ENCODE assay signal across 16 cellular contexts in the genomic region with DNA sequence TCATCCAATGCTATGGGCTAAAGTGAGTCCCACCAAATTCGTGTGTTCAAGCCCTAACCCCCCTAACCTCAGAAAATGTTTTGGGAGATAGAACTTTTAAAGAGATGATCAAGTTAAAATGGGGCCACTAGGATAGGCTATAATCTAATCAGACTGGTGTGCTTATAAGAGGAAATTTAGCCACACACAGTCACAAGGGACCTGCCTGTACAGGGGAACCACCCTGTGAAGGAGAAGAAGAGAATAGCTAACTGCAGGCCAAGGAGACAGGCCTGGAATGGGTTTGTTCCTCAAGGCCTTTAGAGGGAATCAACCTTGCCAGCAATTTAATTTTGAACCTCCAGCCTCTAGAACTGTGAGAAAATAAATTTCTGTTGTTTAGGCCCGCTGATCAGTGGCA. TPM values are rescaled to one million over a fixed set of nuclear protein-coding genes. Genes with fewer than 3 reads are reported as not detected.
DNase-seq lines count a peak whose midpoint lies in the region; ATAC-seq and TF ChIP-seq lines count a peak whose summit lies in the region.
"Had no signal": no experiment of that assay in that cellular context is flagged by ENCODE, and none has a peak within 500 bp of the region (broad histone marks: within the 10 kb centered on the region; RNA-seq: fewer than 3 reads in every experiment).

No MANE protein-coding gene starts in this region.

- ATAC-seq in GM21447 (IDR thresholded peaks at IDR 0.05; ENCODE audit: unreplicated experiment) (peak; percentile 41), HG03460 (IDR thresholded peaks at IDR 0.05; ENCODE audit: unreplicated experiment) (peak; percentile 51)
- peak; percentile 63 to 72 for ATAC-seq in stimulated activated naive B cell treated with anti-CD40 and anti-IgM and Interleukin-4, amounts not matched to agents 10 μg/mL and 1 μg/mL and 100 μg/mL, for 72 hours (replicated peaks)

- no peaks in the 10 kb centered on the region for H3K36me3 Mint-ChIP-seq in stimulated activated naive B cell treated with anti-CD40 and anti-IgM and Interleukin-4, amounts not matched to agents 10 μg/mL and 1 μg/mL and 100 μg/mL, for 72 hours
- H3K36me3 Mint-ChIP-seq in neural progenitor cell: no peaks in the 10 kb centered on the region

- TF ChIP-seq CTCF in epithelial cell of esophagus (IDR thresholded peaks at IDR 0.05; ENCODE audit: insufficient read depth, low read depth, low read length, missing control alignments) (no peak), neural progenitor cell (IDR thresholded peaks at IDR 0.05) (no peak)

- H3K4me1 Mint-ChIP-seq in stimulated activated naive B cell treated with anti-CD40 and anti-IgM and Interleukin-4, amounts not matched to agents 10 μg/mL and 1 μg/mL and 100 μg/mL, for 72 hours: peaks cover 20 to 36% of the 10 kb centered on the region in 2 donors
- H3K4me1 Mint-ChIP-seq in neural progenitor cell: peaks cover 16% of the 10 kb centered on the region

- H3K4me3 ChIP-seq in epithelial cell of esophagus (ENCODE audit: low read length): no peak overlapping the region
- no peak overlapping the region for H3K4me3 ChIP-seq in neural progenitor cell

- H3K9me3 Mint-ChIP-seq in stimulated activated naive B cell treated with anti-CD40 and anti-IgM and Interleukin-4, amounts not matched to agents 10 μg/mL and 1 μg/mL and 100 μg/mL, for 72 hours: no peaks in the 10 kb centered on the region
- H3K9me3 Mint-ChIP-seq in neural progenitor cell: no peaks in the 10 kb centered on the region
- H3K9me3 Mint-ChIP-seq: stimulated activated naive CD8-positive, alpha-beta T cell treated with anti-CD3 and anti-CD28 coated beads, Interleukin-15, Interleukin-2, amounts not matched to agents 100 ng/mL and 50 ng/mL, for 24 hours; T-helper 1 cell treated with Interleukin-12 subunit alpha and Interleukin-12 subunit beta and Interleukin-4 antibody, amounts not matched to agents 30 μg/mL and 1 μg/mL, for 36 hours had no signal

- peaks cover 0 to 2% of the 10 kb centered on the region in 2 donors for H3K27me3 Mint-ChIP-seq in stimulated activated naive B cell treated with anti-CD40 and anti-IgM and Interleukin-4, amounts not matched to agents 10 μg/mL and 1 μg/mL and 100 μg/mL, for 72 hours
- H3K27me3 Mint-ChIP-seq in neural progenitor cell (ENCODE audit: insufficient read depth, low read depth): peaks cover 4% of the 10 kb centered on the region
- H3K27me3 Mint-ChIP-seq: stimulated activated naive CD8-positive, alpha-beta T cell treated with anti-CD3 and anti-CD28 coated beads, Interleukin-15, Interleukin-2, amounts not matched to agents 100 ng/mL and 50 ng/mL, for 24 hours had no signal

- H4K20me1 ChIP-seq in neural progenitor cell (ENCODE audit: low read depth): no peaks in the 10 kb centered on the region

- no peaks in the 10 kb centered on the region for H3K79me2 ChIP-seq in neural progenitor cell (ENCODE audit: low read depth)

- no peak overlapping the region for H3K27ac Mint-ChIP-seq in stimulated activated naive B cell treated with anti-CD40 and anti-IgM and Interleukin-4, amounts not matched to agents 10 μg/mL and 1 μg/mL and 100 μg/mL, for 72 hours
- H3K27ac Mint-ChIP-seq in neural progenitor cell: no peak overlapping the region
- H3K27ac Mint-ChIP-seq: stimulated activated naive CD8-positive, alpha-beta T cell treated with anti-CD3 and anti-CD28 coated beads, Interleukin-15, Interleukin-2, amounts not matched to agents 100 ng/mL and 50 ng/mL, for 24 hours had no signal

- no peaks in the 10 kb centered on the region for H3K4me1 ChIP-seq in neural progenitor cell

- H3K9ac ChIP-seq in neural progenitor cell: no peak overlapping the region
- H3K9ac ChIP-seq: KMS-11 had no signal

- no peak overlapping the region for H2AFZ ChIP-seq in neural progenitor cell (replicated peaks)

- H3K4me2 ChIP-seq in neural progenitor cell: no peak overlapping the region
- H3K4me2 ChIP-seq: KMS-11 had no signal

- no peaks in the 10 kb centered on the region for H3F3A ChIP-seq in neural progenitor cell (ENCODE audit: low read depth)

- no peak overlapping the region for H3K4me3 Mint-ChIP-seq in stimulated activated naive B cell treated with anti-CD40 and anti-IgM and Interleukin-4, amounts not matched to agents 10 μg/mL and 1 μg/mL and 100 μg/mL, for 72 hours
- H3K4me3 Mint-ChIP-seq in neural progenitor cell: no peak overlapping the region
- H3K4me3 Mint-ChIP-seq: stimulated activated naive CD8-positive, alpha-beta T cell treated with anti-CD3 and anti-CD28 coated beads, Interleukin-15, Interleukin-2, amounts not matched to agents 100 ng/mL and 50 ng/mL, for 24 hours; T-helper 1 cell treated with Interleukin-12 subunit alpha and Interleukin-12 subunit beta and Interleukin-4 antibody, amounts not matched to agents 30 μg/mL and 1 μg/mL, for 36 hours had no signal

- H3K36me3 ChIP-seq in neural progenitor cell: no peaks in the 10 kb centered on the region

- H3K27me3 ChIP-seq in neural progenitor cell: no peaks in the 10 kb centered on the region

- no peaks in the 10 kb centered on the region for H3K9me3 ChIP-seq in neural progenitor cell (ENCODE audit: low read depth)

- H3K27ac ChIP-seq in neural progenitor cell: no peak overlapping the region
- H3K27ac ChIP-seq: KMS-11 had no signal

- DNase-seq in epithelial cell of esophagus (ENCODE audit: low read depth) (peak; percentile 25), NCI-H2107 treated with DMSO at 0.1 percent for 48 hours (lab: John Stamatoyannopoulos, UW; ENCODE audit: unreplicated experiment) (no peak), neural progenitor cell (ENCODE audit: low spot score) (no peak), NCI-H524 treated with DMSO at 0.1 percent for 48 hours (lab: John Stamatoyannopoulos, UW) (no peak), NAMALWA (ENCODE audit: low spot score) (no peak)
- DNase-seq in stimulated activated naive B cell treated with anti-CD40 and anti-IgM and Interleukin-4, amounts not matched to agents 10 μg/mL and 1 μg/mL and 100 μg/mL, for 72 hours: no peak
- DNase-seq: activated T-cell treated with anti-CD3 and anti-CD28 coated beads, Interleukin-2, amount 50 U/mL, for 48 hours; cerebellar nuclear complex; midbrain; NCI-H446 treated with DMSO at 0.1 percent for 48 hours; stimulated activated CD4-positive, alpha-beta T cell treated with anti-CD3 and anti-CD28 coated beads, Interleukin-12 subunit alpha, Interleukin-12 subunit beta, amount 100 ng/mL, for 4 hours had no signal

RNA-seq across cellular contexts. Expression of a gene that starts 36.0 kb away (rescaled TPM):
- 19.8 and 43.5 TPM in 2 replicates for total RNA-seq in neural progenitor cell (ENCODE audit: low replicate concordance)
